In genomic region chr7:155700847-155701246, GRCh38 we compare ENCODE assay signal across 30 cellular contexts.
"Had no signal": no experiment of that assay in that cellular context is flagged by ENCODE, and none has a peak within 500 bp of the region (broad histone marks: within the 10 kb centered on the region; RNA-seq: fewer than 3 reads in every experiment).

No MANE protein-coding gene starts in this region.

- H3K9me3 ChIP-seq: left ventricle myocardium inferior, neutrophil, ovary, prostate gland, sigmoid colon, tibial nerve, upper lobe of left lung had no signal

- H3K27ac ChIP-seq: left ventricle myocardium inferior, neural progenitor cell, neutrophil, ovary, prostate gland, sigmoid colon, tibial nerve, upper lobe of left lung had no signal

- H3K4me1 ChIP-seq: neural progenitor cell, prostate gland, upper lobe of left lung had no signal

- ATAC-seq: natural killer cell; right cardiac atrium; stimulated activated memory B cell treated with anti-CD40 and anti-IgM and Interleukin-4, amounts not matched to agents 10 μg/mL and 1 μg/mL and 100 μg/mL, for 72 hours; stimulated activated naive CD8-positive, alpha-beta T cell treated with anti-CD3 and anti-CD28 coated beads, Interleukin-15, amount 100 ng/mL, for 72 hours had no signal

- H3K9me3 Mint-ChIP-seq: immature natural killer cell; naive B cell; natural killer cell; nephron progenitor cell; neural progenitor cell; stimulated activated memory B cell treated with anti-CD40 and anti-IgM and Interleukin-4, amounts not matched to agents 10 μg/mL and 1 μg/mL and 100 μg/mL, for 72 hours; stimulated activated naive CD8-positive, alpha-beta T cell treated with anti-CD3 and anti-CD28 coated beads, Interleukin-15, amount 100 ng/mL, for 72 hours had no signal

- H3K4me2 ChIP-seq: neural progenitor cell, smooth muscle cell had no signal

- H3K4me3 Mint-ChIP-seq: immature natural killer cell; naive B cell; natural killer cell; nephron progenitor cell; neural progenitor cell; stimulated activated memory B cell treated with anti-CD40 and anti-IgM and Interleukin-4, amounts not matched to agents 10 μg/mL and 1 μg/mL and 100 μg/mL, for 72 hours; stimulated activated naive CD8-positive, alpha-beta T cell treated with anti-CD3 and anti-CD28 coated beads, Interleukin-15, amount 100 ng/mL, for 72 hours had no signal

- H3K27me3 ChIP-seq: neural progenitor cell, neutrophil, ovary, sigmoid colon, tibial nerve, upper lobe of left lung had no signal

- H3K27ac Mint-ChIP-seq: nephron progenitor cell; neural progenitor cell; stimulated activated memory B cell treated with anti-CD40 and anti-IgM and Interleukin-4, amounts not matched to agents 10 μg/mL and 1 μg/mL and 100 μg/mL, for 72 hours; stimulated activated naive CD8-positive, alpha-beta T cell treated with anti-CD3 and anti-CD28 coated beads, Interleukin-15, amount 100 ng/mL, for 72 hours had no signal

- H3K36me3 ChIP-seq: ovary, prostate gland had no signal

- H2AFZ ChIP-seq: neural progenitor cell had no signal

- H3K4me3 ChIP-seq: left ventricle myocardium inferior, lung, neural progenitor cell, ovary, prostate gland, sigmoid colon, smooth muscle cell, tibial nerve, upper lobe of left lung had no signal

- H3K27me3 Mint-ChIP-seq: naive B cell; stimulated activated memory B cell treated with anti-CD40 and anti-IgM and Interleukin-4, amounts not matched to agents 10 μg/mL and 1 μg/mL and 100 μg/mL, for 72 hours; stimulated activated naive CD8-positive, alpha-beta T cell treated with anti-CD3 and anti-CD28 coated beads, Interleukin-15, amount 100 ng/mL, for 72 hours had no signal

- FAIRE-seq: islet of Langerhans, kidney had no signal

- DNase-seq: head of caudate nucleus; hypothalamus; immature natural killer cell; kidney; left ventricle myocardium inferior; naive B cell; natural killer cell; nephron progenitor cell; occipital lobe; ovary; posterior cingulate gyrus; retina; right cardiac atrium; sigmoid colon; stimulated activated CD4-positive, alpha-beta T cell treated with anti-CD3 and anti-CD28 coated beads, Interleukin-1b, Interleukin-23, amount 100 ng/mL, for 48 hours; stimulated activated CD4-positive, alpha-beta T cell treated with anti-CD3 and anti-CD28 coated beads, Interleukin-2, amount 100 ng/mL, for 48 hours; stimulated activated CD4-positive, alpha-beta T cell treated with anti-CD3 and anti-CD28 coated beads, Interleukin-4, amount 100 ng/mL, for 4 hours; stimulated activated CD8-positive, alpha-beta memory T cell treated with anti-CD3 and anti-CD28 coated beads, Interleukin-4, amount 100 ng/mL, for 48 hours; stimulated activated naive CD4-positive, alpha-beta T cell treated with Interleukin-2 at 50 U/mL for 16 hours; stimulated activated naive CD8-positive, alpha-beta T cell treated with anti-CD3 and anti-CD28 coated beads, Interleukin-15, amount 100 ng/mL, for 72 hours; substantia nigra; upper lobe of left lung had no signal

- H3K9ac ChIP-seq: neural progenitor cell had no signal
